In genomic region chr18:14920976-14921375, GRCh38 we compare ENCODE assay signal across 20 cellular contexts.
A peak's percentile ranks its signal among the peaks of the same experiment; 100 is the strongest.
DNase-seq lines count a peak whose midpoint lies in the region; ATAC-seq and TF ChIP-seq lines count a peak whose summit lies in the region.
"Had no signal": no experiment of that assay in that cellular context is flagged by ENCODE, and none has a peak within 500 bp of the region (broad histone marks: within the 10 kb centered on the region; RNA-seq: fewer than 3 reads in every experiment).

No MANE protein-coding gene starts in this region.

- TF ChIP-seq POLR2A in esophagus muscularis mucosa (IDR thresholded peaks at IDR 0.05; ENCODE audit: low read depth): no peak
- no peak for TF ChIP-seq POLR2A in transverse colon (IDR thresholded peaks at IDR 0.05)

- no peak overlapping the region for H3K4me3 Mint-ChIP-seq in activated CD8-positive, alpha-beta memory T cell treated with anti-CD3 and anti-CD28 coated beads, Interleukin-2, amount 10 ng/mL, durations not matched to agents 7 days and 5 days
- H3K4me3 Mint-ChIP-seq in T-helper 2 cell treated with Interferon-gamma antibody and Interleukin-4, amounts not matched to agents 5 μg/mL and 100 μg/mL, for 36 hours: no peak overlapping the region
- H3K4me3 Mint-ChIP-seq: CD8-positive, alpha-beta T cell had no signal

- intact Hi-C loops in OCI-LY7 (cut with micrococcal nuclease; ENCODE audit: unreplicated experiment): no loop called here
- intact Hi-C loops in esophagus muscularis mucosa (cut with DNase I): no loop called here
- intact Hi-C loops in transverse colon (cut with DNase I; ENCODE audit: low total_unique reads): no loop called here
- intact Hi-C loops in tibial artery (cut with DNase I; ENCODE audit: low total_unique reads): no loop called here

- DNase-seq in activated CD8-positive, alpha-beta memory T cell treated with anti-CD3 and anti-CD28 coated beads for 24 hours: peak; percentile 5
- no peak for DNase-seq in activated CD8-positive, alpha-beta memory T cell treated with anti-CD3 and anti-CD28 coated beads, Interleukin-2, amount 10 ng/mL, durations not matched to agents 7 days and 5 days
- peak; percentile 1 for DNase-seq in OCI-LY7 (ENCODE audit: low spot score)
- peak; percentile 81 for DNase-seq in esophagus muscularis mucosa (ENCODE audit: extremely low spot score)
- DNase-seq in transverse colon: peak; percentile 54
- DNase-seq in NCI-H1092 treated with DMSO at 0.1 percent for 48 hours (lab: John Stamatoyannopoulos, UW): no peak
- no peak for DNase-seq in T-helper 2 cell treated with Interferon-gamma antibody and Interleukin-4, amounts not matched to agents 5 μg/mL and 100 μg/mL, for 36 hours (ENCODE audit: low spot score)
- DNase-seq in tibial artery: no peak
- DNase-seq: 8988T, Karpas-422, MV-4-11, NCI-H1417, NCI-H1694 treated with DMSO at 0.1 percent for 48 hours, NCI-H2081 treated with DMSO at 0.1 percent for 48 hours, NCI-H2171 treated with DMSO at 0.1 percent for 48 hours, NCI-H524 treated with DMSO at 0.1 percent for 48 hours, PC-3, Right ventricle myocardium superior had no signal

- no TSS peak for BruUV-seq in OCI-LY7 (replicated peaks; lab: Mats Ljungman, UMichigan)

- no peaks in the 10 kb centered on the region for H3K9me3 ChIP-seq in OCI-LY7 (ENCODE audit: low read length)
- no peaks in the 10 kb centered on the region for H3K9me3 ChIP-seq in esophagus muscularis mucosa
- H3K9me3 ChIP-seq in transverse colon: no peaks in the 10 kb centered on the region
- no peaks in the 10 kb centered on the region for H3K9me3 ChIP-seq in tibial artery
- H3K9me3 ChIP-seq: BLaER1 treated with 17β-estradiol and CSF1 and Interleukin-3, amounts not matched to agents 10 nM and 100 nM had no signal

- TF ChIP-seq CTCF in OCI-LY7 (conservative IDR thresholded peaks at IDR 0.05; ENCODE audit: low read length): no peak
- TF ChIP-seq CTCF in esophagus muscularis mucosa (IDR thresholded peaks at IDR 0.05): no peak
- TF ChIP-seq CTCF in transverse colon (IDR thresholded peaks at IDR 0.05): no peak
- TF ChIP-seq CTCF in tibial artery (IDR thresholded peaks at IDR 0.05): no peak

- no peak overlapping the region for H3K4me3 ChIP-seq in OCI-LY7 (ENCODE audit: low read depth, low read length, poor library complexity, severe bottlenecking)
- no peak overlapping the region for H3K4me3 ChIP-seq in esophagus muscularis mucosa
- no peak overlapping the region for H3K4me3 ChIP-seq in transverse colon
- no peak overlapping the region for H3K4me3 ChIP-seq in tibial artery
- H3K4me3 ChIP-seq: BLaER1 treated with 17β-estradiol and CSF1 and Interleukin-3, amounts not matched to agents 10 nM and 100 nM had no signal

- CTCF ChIA-PET in activated CD8-positive, alpha-beta memory T cell treated with anti-CD3 and anti-CD28 coated beads, Interleukin-2, amount 10 ng/mL, durations not matched to agents 7 days and 5 days (lab: Charles Lee): no interaction called here
- CTCF ChIA-PET in OCI-LY7 (lab: Charles Lee; ENCODE audit: unreplicated experiment): no interaction called here

- H3K4me1 ChIP-seq in OCI-LY7 (ENCODE audit: insufficient read depth, low read length, poor library complexity, severe bottlenecking) (no peaks in the 10 kb centered on the region), esophagus muscularis mucosa (peaks cover 0 to 6% (median 0%) of the 10 kb centered on the region in 4 donors), transverse colon (peaks cover 14 to 34% (median 21%) of the 10 kb centered on the region in 4 donors), tibial artery (peaks cover 0 to 6% (median 0%) of the 10 kb centered on the region in 4 donors)

- H3K79me2 ChIP-seq in OCI-LY7 (ENCODE audit: insufficient read depth, low read depth, low read length): no peaks in the 10 kb centered on the region

- H3K36me3 ChIP-seq in OCI-LY7 (ENCODE audit: insufficient read depth, low read length) (no peaks in the 10 kb centered on the region), esophagus muscularis mucosa (no peaks in the 10 kb centered on the region), transverse colon (no peaks in the 10 kb centered on the region), tibial artery (no peaks in the 10 kb centered on the region)
- H3K36me3 ChIP-seq: BLaER1 treated with 17β-estradiol and CSF1 and Interleukin-3, amounts not matched to agents 10 nM and 100 nM had no signal

- H3K27me3 ChIP-seq in esophagus muscularis mucosa: no peaks in the 10 kb centered on the region
- H3K27me3 ChIP-seq in transverse colon: no peaks in the 10 kb centered on the region
- no peaks in the 10 kb centered on the region for H3K27me3 ChIP-seq in tibial artery
- H3K27me3 ChIP-seq: BLaER1 treated with 17β-estradiol and CSF1 and Interleukin-3, amounts not matched to agents 10 nM and 100 nM had no signal

- H3K27ac Mint-ChIP-seq in activated CD8-positive, alpha-beta memory T cell treated with anti-CD3 and anti-CD28 coated beads, Interleukin-2, amount 10 ng/mL, durations not matched to agents 7 days and 5 days: no peak overlapping the region
- H3K27ac Mint-ChIP-seq in T-helper 2 cell treated with Interferon-gamma antibody and Interleukin-4, amounts not matched to agents 5 μg/mL and 100 μg/mL, for 36 hours: no peak overlapping the region
- H3K27ac Mint-ChIP-seq: CD8-positive, alpha-beta T cell had no signal

- no peak for ATAC-seq in activated CD8-positive, alpha-beta memory T cell treated with anti-CD3 and anti-CD28 coated beads, Interleukin-2, amount 10 ng/mL, durations not matched to agents 7 days and 5 days
- ATAC-seq: CD8-positive, alpha-beta T cell; PC-3 had no signal

- H3K27me3 Mint-ChIP-seq in activated CD8-positive, alpha-beta memory T cell treated with anti-CD3 and anti-CD28 coated beads, Interleukin-2, amount 10 ng/mL, durations not matched to agents 7 days and 5 days: no peaks in the 10 kb centered on the region
- H3K27me3 Mint-ChIP-seq in T-helper 2 cell treated with Interferon-gamma antibody and Interleukin-4, amounts not matched to agents 5 μg/mL and 100 μg/mL, for 36 hours (ENCODE audit: low read depth): no peaks in the 10 kb centered on the region

- H3K9me2 ChIP-seq in OCI-LY7 (ENCODE audit: insufficient read depth, low read length): no peaks in the 10 kb centered on the region

- no peaks in the 10 kb centered on the region for H3K4me1 Mint-ChIP-seq in activated CD8-positive, alpha-beta memory T cell treated with anti-CD3 and anti-CD28 coated beads, Interleukin-2, amount 10 ng/mL, durations not matched to agents 7 days and 5 days
- no peaks in the 10 kb centered on the region for H3K4me1 Mint-ChIP-seq in T-helper 2 cell treated with Interferon-gamma antibody and Interleukin-4, amounts not matched to agents 5 μg/mL and 100 μg/mL, for 36 hours (ENCODE audit: low read depth)

- in situ Hi-C loops in transverse colon (cut with MboI; ENCODE audit: low pct_ligation_motif_present in 1 of 4, low pct_unique_long_range_greater_than_20kb in 1 of 4, low sequenced_read_pairs in 3 of 4): no loop called here

- H2AFZ ChIP-seq in OCI-LY7 (ENCODE audit: low read length): peak overlapping the region; percentile 39; the same call in 1 of the 2 replicates

- TF ChIP-seq EP300 in esophagus muscularis mucosa (IDR thresholded peaks at IDR 0.05) (no peak), transverse colon (IDR thresholded peaks at IDR 0.05; ENCODE audit: low read depth) (no peak)

- no peaks in the 10 kb centered on the region for H3K36me3 Mint-ChIP-seq in activated CD8-positive, alpha-beta memory T cell treated with anti-CD3 and anti-CD28 coated beads, Interleukin-2, amount 10 ng/mL, durations not matched to agents 7 days and 5 days
- no peaks in the 10 kb centered on the region for H3K36me3 Mint-ChIP-seq in T-helper 2 cell treated with Interferon-gamma antibody and Interleukin-4, amounts not matched to agents 5 μg/mL and 100 μg/mL, for 36 hours (ENCODE audit: low read depth)
- H3K36me3 Mint-ChIP-seq: CD8-positive, alpha-beta T cell had no signal

- POLR2A ChIA-PET in OCI-LY7 (lab: Charles Lee): no interaction called here

- H3K9me3 Mint-ChIP-seq in activated CD8-positive, alpha-beta memory T cell treated with anti-CD3 and anti-CD28 coated beads, Interleukin-2, amount 10 ng/mL, durations not matched to agents 7 days and 5 days (ENCODE audit: low read depth): no peaks in the 10 kb centered on the region
- no peaks in the 10 kb centered on the region for H3K9me3 Mint-ChIP-seq in T-helper 2 cell treated with Interferon-gamma antibody and Interleukin-4, amounts not matched to agents 5 μg/mL and 100 μg/mL, for 36 hours
- H3K9me3 Mint-ChIP-seq: CD8-positive, alpha-beta T cell had no signal

- no peaks in the 10 kb centered on the region for H4K20me1 ChIP-seq in OCI-LY7 (ENCODE audit: insufficient read depth, low read length)
- H4K20me1 ChIP-seq: BLaER1 treated with 17β-estradiol and CSF1 and Interleukin-3, amounts not matched to agents 10 nM and 100 nM had no signal

- 79% methylated on average over 3 of the region's 3 CpGs for WGBS in esophagus muscularis mucosa
- 32 to 53% methylated on average over 3 of the region's 3 CpGs for WGBS in transverse colon (ENCODE audit: low coverage in 1 of 2), 2 donors

- no peak overlapping the region for H3K27ac ChIP-seq in OCI-LY7 (ENCODE audit: low read depth, low read length, poor library complexity, severe bottlenecking)
- no peak overlapping the region for H3K27ac ChIP-seq in esophagus muscularis mucosa (replicated peaks in 1 of 4)
- H3K27ac ChIP-seq in transverse colon: peak overlapping the region; percentile 75 to 85 (median 82)
- no peak overlapping the region for H3K27ac ChIP-seq in tibial artery
- H3K27ac ChIP-seq: BLaER1 treated with 17β-estradiol and CSF1 and Interleukin-3, amounts not matched to agents 10 nM and 100 nM had no signal

- H3K4me2 ChIP-seq in OCI-LY7 (ENCODE audit: low read length): no peak overlapping the region
- H3K4me2 ChIP-seq: BLaER1 treated with 17β-estradiol and CSF1 and Interleukin-3, amounts not matched to agents 10 nM and 100 nM had no signal

Comparison
In these comparisons a context has a peak if more than half of its experiments do, and no peak if none do; other contexts are left out.
1. DNase-seq: peak in activated CD8-positive, alpha-beta memory T cell treated with anti-CD3 and anti-CD28 coated beads for 24 hours (single experiment), OCI-LY7 (single experiment), esophagus muscularis mucosa (single experiment) and transverse colon (single experiment); none in activated CD8-positive, alpha-beta memory T cell treated with anti-CD3 and anti-CD28 coated beads, Interleukin-2, amount 10 ng/mL, durations not matched to agents 7 days and 5 days (single experiment), NCI-H1092 treated with DMSO at 0.1 percent for 48 hours (single experiment), T-helper 2 cell treated with Interferon-gamma antibody and Interleukin-4, amounts not matched to agents 5 μg/mL and 100 μg/mL, for 36 hours (single experiment) and tibial artery (0 of 2).
2. H3K27ac ChIP-seq: peak in transverse colon (4 of 4); none in OCI-LY7 (single experiment), esophagus muscularis mucosa (0 of 4) and tibial artery (0 of 2).